ENCODE assay signal across 15 cellular contexts in the genomic region with DNA sequence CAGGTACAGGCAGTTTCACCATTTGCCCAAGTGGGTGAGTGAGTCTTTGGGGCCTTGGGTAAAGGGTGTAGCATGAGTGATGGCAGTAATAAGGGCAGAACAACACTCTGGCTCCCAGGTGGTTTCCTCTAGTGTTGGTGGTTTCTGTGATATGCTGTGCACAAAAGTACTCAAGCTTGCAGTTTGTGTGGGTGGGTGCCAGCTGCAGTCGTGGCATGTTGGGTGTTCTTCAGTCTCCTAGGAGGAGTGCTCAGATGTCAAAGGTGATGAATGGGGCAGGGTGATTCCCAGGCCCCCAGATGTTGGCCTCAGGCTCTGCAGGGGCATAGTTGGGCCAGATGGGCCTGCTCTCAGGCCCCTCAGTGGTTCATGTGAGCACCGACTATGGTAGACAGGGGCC.
A peak's percentile ranks its signal among the peaks of the same experiment; 100 is the strongest.
DNase-seq lines count a peak whose midpoint lies in the region; ATAC-seq, FAIRE-seq and TF ChIP-seq lines count a peak whose summit lies in the region.
"Had no signal": no experiment of that assay in that cellular context is flagged by ENCODE, and none has a peak within 500 bp of the region (broad histone marks: within the 10 kb centered on the region; RNA-seq: fewer than 3 reads in every experiment).

No MANE protein-coding gene starts in this region.

- H3K27ac ChIP-seq in trophoblast cell (ENCODE audit: low read depth, low read length) = no peak overlapping the region
- H3K27ac ChIP-seq: skin epidermis, thoracic aorta had no signal

- no peak overlapping the region for H3K4me2 ChIP-seq in trophoblast cell (ENCODE audit: low read length)

- no peaks in the 10 kb centered on the region for H3K27me3 ChIP-seq in trophoblast cell (ENCODE audit: insufficient read depth, low read length)

- DNase-seq in trophoblast cell = no peak
- DNase-seq in NCI-H2107 treated with DMSO at 0.1 percent for 48 hours (lab: John Stamatoyannopoulos, UW; ENCODE audit: unreplicated experiment) = no peak
- DNase-seq in H54 (ENCODE audit: insufficient read length, low spot score) = no peak
- no peak for DNase-seq in kidney glomerular epithelial cell (lab: John Stamatoyannopoulos, UW)
- no peak for DNase-seq in pons (ENCODE audit: low spot score)
- DNase-seq: activated CD4-positive, alpha-beta T cell treated with anti-CD3 and anti-CD28 coated beads, Interleukin-2, amount 50 U/mL, for 1 hour; activated effector memory CD4-positive, alpha-beta T cell treated with anti-CD3 and anti-CD28 coated beads, Interleukin-2, amount 50 U/mL, for 16 hours; Caco-2; SW 1271 had no signal

- no peak overlapping the region for H2BK120ac ChIP-seq in trophoblast cell (ENCODE audit: insufficient read depth, low read length, poor library complexity)

- no peak overlapping the region for H2BK5ac ChIP-seq in trophoblast cell (ENCODE audit: low read depth, low read length, poor library complexity)

- no peaks in the 10 kb centered on the region for H3K36me3 ChIP-seq in trophoblast cell (ENCODE audit: control insufficient read depth in 1 of 2, insufficient read depth in 2 of 2, low read length in 2 of 2)
- H3K36me3 ChIP-seq: thoracic aorta had no signal

- no CpG with 5 or more reads among the region's 2 CpGs for WGBS in trophoblast cell (ENCODE audit: extremely low coverage, insufficient coverage, insufficient read length)

- TF ChIP-seq POLR2A in H54 (IDR thresholded peaks at IDR 0.05; ENCODE audit: low read depth, low read length) = no peak

- H4K91ac ChIP-seq in trophoblast cell (ENCODE audit: low read depth, low read length) = no peak overlapping the region

- ATAC-seq in GM18870 (IDR thresholded peaks at IDR 0.05; ENCODE audit: unreplicated experiment) (peak; percentile 74), GM21786 (IDR thresholded peaks at IDR 0.05; ENCODE audit: unreplicated experiment) (peak; percentile 50), HG03442 (IDR thresholded peaks at IDR 0.05; ENCODE audit: unreplicated experiment) (peak; percentile 85)

- no peak overlapping the region for H3K9ac ChIP-seq in trophoblast cell (ENCODE audit: low read length)

- no peak overlapping the region for H2AFZ ChIP-seq in trophoblast cell (ENCODE audit: insufficient read depth, low read length, poor library complexity)

- no peak overlapping the region for H2BK12ac ChIP-seq in trophoblast cell (ENCODE audit: low read length)

- no peak for FAIRE-seq in H54 (lab: Jason Lieb, UNC)
- FAIRE-seq: bronchial epithelial cell had no signal

- no peak overlapping the region for H3K4me3 ChIP-seq in trophoblast cell (ENCODE audit: low read depth, low read length)
- H3K4me3 ChIP-seq: skin epidermis, thoracic aorta had no signal

- no peak overlapping the region for H3K4ac ChIP-seq in trophoblast cell (ENCODE audit: low read depth, low read length)

- no peak overlapping the region for H3K23ac ChIP-seq in trophoblast cell (ENCODE audit: low read length)

- H4K8ac ChIP-seq in trophoblast cell (ENCODE audit: low read depth, low read length) = peak overlapping the region; percentile 28

- H3K9me3 ChIP-seq in trophoblast cell (ENCODE audit: insufficient read depth, low read depth, low read length) = no peaks in the 10 kb centered on the region
- H3K9me3 ChIP-seq: Caco-2, thoracic aorta had no signal

- H3K79me1 ChIP-seq in trophoblast cell (ENCODE audit: low read length) = no peaks in the 10 kb centered on the region

- H2AK5ac ChIP-seq in trophoblast cell (ENCODE audit: low read length) = no peak overlapping the region

- no peak overlapping the region for H3K14ac ChIP-seq in trophoblast cell (ENCODE audit: low read length)

- no peak overlapping the region for H4K12ac ChIP-seq in trophoblast cell (ENCODE audit: low read depth, low read length)

- H3K18ac ChIP-seq in trophoblast cell (ENCODE audit: low read length) = no peak overlapping the region

- no peaks in the 10 kb centered on the region for H3K79me2 ChIP-seq in trophoblast cell (ENCODE audit: control insufficient read depth, insufficient read depth, low read length, poor library complexity)

- H3K4me1 ChIP-seq in trophoblast cell (ENCODE audit: control insufficient read depth in 1 of 2, insufficient read depth in 2 of 2, low read length in 2 of 2) = no peaks in the 10 kb centered on the region
- H3K4me1 ChIP-seq: Caco-2 had no signal
